8 cellular contexts compared by ENCODE assay signal in the genomic region with DNA sequence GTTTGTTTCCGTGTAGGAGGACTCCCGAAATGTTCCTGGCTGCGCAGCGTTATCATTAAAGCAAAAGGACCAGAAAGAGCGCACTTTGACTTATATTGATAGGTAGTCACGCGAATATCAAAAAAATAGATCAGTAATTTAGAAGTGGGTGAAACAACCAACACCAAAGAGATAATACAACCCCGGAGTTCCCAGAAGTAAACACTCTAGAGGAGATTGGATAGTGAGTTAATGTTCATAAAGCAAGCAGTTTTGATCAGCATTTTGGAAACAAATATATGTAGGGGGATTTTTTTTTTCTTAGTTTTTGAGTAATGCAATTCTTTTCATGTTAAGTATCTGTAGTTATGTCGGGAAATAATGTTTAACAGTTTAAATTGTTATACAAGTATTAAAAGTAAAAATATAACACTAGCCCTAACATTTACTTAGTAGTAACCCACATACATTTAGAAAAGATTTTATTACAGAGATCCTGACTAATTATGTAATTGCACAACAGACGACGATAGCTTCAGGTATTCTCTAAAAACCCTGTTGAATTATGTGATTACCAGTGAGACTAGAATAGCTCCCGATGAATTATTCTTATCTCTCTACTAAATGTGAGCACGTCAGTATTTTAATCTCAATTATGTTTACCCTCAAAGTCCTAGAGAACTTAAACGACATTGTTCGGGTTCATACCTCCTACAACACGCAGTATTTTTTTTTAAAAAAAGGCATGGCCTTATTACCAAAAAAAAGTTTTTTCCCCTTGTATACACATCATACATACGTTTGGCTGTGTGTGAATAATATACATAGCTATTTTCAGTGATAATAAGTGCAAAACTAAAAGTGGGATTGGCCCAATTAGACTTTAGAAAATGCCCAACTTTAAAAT. TPM values are rescaled to one million over a fixed set of nuclear protein-coding genes. Genes with fewer than 3 reads are reported as not detected.
DNase-seq lines count a peak whose midpoint lies in the region; ATAC-seq and TF ChIP-seq lines count a peak whose summit lies in the region.

No MANE protein-coding gene starts in this region.

- TF ChIP-seq CTCF in hepatocyte (IDR thresholded peaks at IDR 0.05; ENCODE audit: poor library complexity) (no peak), smooth muscle cell (IDR thresholded peaks at IDR 0.05; ENCODE audit: borderline replicate concordance, insufficient read depth, poor library complexity, severe bottlenecking) (no peak)

- H4K20me1 ChIP-seq in hepatocyte (ENCODE audit: insufficient read depth, poor library complexity, severe bottlenecking) (no peaks in the 10 kb centered on the region), smooth muscle cell (ENCODE audit: low read depth) (no peaks in the 10 kb centered on the region)

- H3K36me3 ChIP-seq in hepatocyte (replicated peaks; ENCODE audit: insufficient read depth, low read depth) = no peaks in the 10 kb centered on the region
- no peaks in the 10 kb centered on the region for H3K36me3 ChIP-seq in smooth muscle cell (ENCODE audit: low read depth)

- peak overlapping the region; percentile 69 for H2AFZ ChIP-seq in hepatocyte
- peak overlapping the region; percentile 85 for H2AFZ ChIP-seq in smooth muscle cell (ENCODE audit: low read depth)

- no peaks in the 10 kb centered on the region for H3K9me2 ChIP-seq in hepatocyte (replicated peaks; ENCODE audit: insufficient read depth)

- H3K9me3 Mint-ChIP-seq in activated T-helper 1 cell treated with anti-CD3 and anti-CD28 coated beads, Interleukin-12 subunit alpha, Interleukin-12 subunit beta, Interleukin-2, Interleukin-4 antibody, amounts not matched to agents 30 ng/mL and 10 ng/mL and 1 ng/mL, durations not matched to agents 14 hours and 24 hours and 36 hours = no peaks in the 10 kb centered on the region

- peak; percentile 9 for ATAC-seq in GM19035 (IDR thresholded peaks at IDR 0.05; ENCODE audit: unreplicated experiment)
- peak; percentile 1 for ATAC-seq in HG03521 (IDR thresholded peaks at IDR 0.05; ENCODE audit: unreplicated experiment)
- no peak for ATAC-seq in GM21825 (IDR thresholded peaks at IDR 0.05; ENCODE audit: unreplicated experiment)

- H3K27me3 ChIP-seq in hepatocyte (no peaks in the 10 kb centered on the region), smooth muscle cell (ENCODE audit: low read depth) (no peaks in the 10 kb centered on the region)

- peak overlapping the region; percentile 57 for H3K4me3 ChIP-seq in hepatocyte
- peak overlapping the region; percentile 67 for H3K4me3 ChIP-seq in smooth muscle cell

- H3K79me2 ChIP-seq in hepatocyte = peaks cover 24% of the 10 kb centered on the region
- no peaks in the 10 kb centered on the region for H3K79me2 ChIP-seq in smooth muscle cell (ENCODE audit: low read depth)

- no peak for DNase-seq in activated T-helper 1 cell treated with anti-CD3 and anti-CD28 coated beads, Interleukin-12 subunit alpha, Interleukin-12 subunit beta, Interleukin-2, Interleukin-4 antibody, amounts not matched to agents 30 ng/mL and 10 ng/mL and 1 ng/mL, durations not matched to agents 14 hours and 24 hours and 36 hours (ENCODE audit: low spot score)
- DNase-seq in hepatocyte (ENCODE audit: low spot score) (no peak), smooth muscle cell (lab: John Stamatoyannopoulos, UW; ENCODE audit: unreplicated experiment) (no peak), GF-D8 (lab: John Stamatoyannopoulos, UW) (no peak), COLO829 (ENCODE audit: low spot score) (no peak)

- H3K4me1 Mint-ChIP-seq in activated T-helper 1 cell treated with anti-CD3 and anti-CD28 coated beads, Interleukin-12 subunit alpha, Interleukin-12 subunit beta, Interleukin-2, Interleukin-4 antibody, amounts not matched to agents 30 ng/mL and 10 ng/mL and 1 ng/mL, durations not matched to agents 14 hours and 24 hours and 36 hours (ENCODE audit: low read depth) = peaks cover 19% of the 10 kb centered on the region

- peak overlapping the region; percentile 36 for H3K9ac ChIP-seq in smooth muscle cell (ENCODE audit: low read depth)

- intact Hi-C loops in activated T-helper 1 cell treated with anti-CD3 and anti-CD28 coated beads, Interleukin-12 subunit alpha, Interleukin-12 subunit beta, Interleukin-2, Interleukin-4 antibody, amounts not matched to agents 30 ng/mL and 10 ng/mL and 1 ng/mL, durations not matched to agents 14 hours and 24 hours and 36 hours (cut with micrococcal nuclease) = loop anchor here (2.0 to 10.0 kb wide), 4 partner anchors 25 to 1229 kb away; partner anchors contain the start of gene CCDC171

- peaks cover 3% of the 10 kb centered on the region for H3K36me3 Mint-ChIP-seq in activated T-helper 1 cell treated with anti-CD3 and anti-CD28 coated beads, Interleukin-12 subunit alpha, Interleukin-12 subunit beta, Interleukin-2, Interleukin-4 antibody, amounts not matched to agents 30 ng/mL and 10 ng/mL and 1 ng/mL, durations not matched to agents 14 hours and 24 hours and 36 hours (ENCODE audit: low read depth)

- H3K27ac ChIP-seq in hepatocyte (peak overlapping the region; percentile 95), smooth muscle cell (ENCODE audit: low read depth) (no peak overlapping the region)

- H3K9me3 ChIP-seq in hepatocyte (ENCODE audit: low read depth) (no peaks in the 10 kb centered on the region), smooth muscle cell (replicated peaks; ENCODE audit: low read depth) (no peaks in the 10 kb centered on the region)

- peak overlapping the region; percentile 72 for H3K27ac Mint-ChIP-seq in activated T-helper 1 cell treated with anti-CD3 and anti-CD28 coated beads, Interleukin-12 subunit alpha, Interleukin-12 subunit beta, Interleukin-2, Interleukin-4 antibody, amounts not matched to agents 30 ng/mL and 10 ng/mL and 1 ng/mL, durations not matched to agents 14 hours and 24 hours and 36 hours

- H3K4me2 ChIP-seq in hepatocyte (peak overlapping the region; percentile 92), smooth muscle cell (peak overlapping the region; percentile 86)

- peaks cover 53% of the 10 kb centered on the region for H3K27me3 Mint-ChIP-seq in activated T-helper 1 cell treated with anti-CD3 and anti-CD28 coated beads, Interleukin-12 subunit alpha, Interleukin-12 subunit beta, Interleukin-2, Interleukin-4 antibody, amounts not matched to agents 30 ng/mL and 10 ng/mL and 1 ng/mL, durations not matched to agents 14 hours and 24 hours and 36 hours (ENCODE audit: insufficient read depth)

- H3K4me3 Mint-ChIP-seq in activated T-helper 1 cell treated with anti-CD3 and anti-CD28 coated beads, Interleukin-12 subunit alpha, Interleukin-12 subunit beta, Interleukin-2, Interleukin-4 antibody, amounts not matched to agents 30 ng/mL and 10 ng/mL and 1 ng/mL, durations not matched to agents 14 hours and 24 hours and 36 hours = peak overlapping the region; percentile 82

- 24% methylated on average over 17 of the region's 17 CpGs for WGBS in hepatocyte (ENCODE audit: low lambda C conversion rate, missing lambda C conversion rate)
- 31% methylated on average over 17 of the region's 17 CpGs for WGBS in smooth muscle cell (ENCODE audit: low lambda C conversion rate)

- H3K4me1 ChIP-seq in hepatocyte (ENCODE audit: insufficient read depth) (no peaks in the 10 kb centered on the region), smooth muscle cell (ENCODE audit: low read depth) (no peaks in the 10 kb centered on the region)

- H3F3A ChIP-seq in smooth muscle cell (ENCODE audit: low read depth) = no peaks in the 10 kb centered on the region

RNA-seq across cellular contexts. Expression of gene NFIB, which starts 9.4 kb away (rescaled TPM):
- not detected in 2 replicates for total RNA-seq in activated T-helper 1 cell treated with anti-CD3 and anti-CD28 coated beads, Interleukin-12 subunit alpha, Interleukin-12 subunit beta, Interleukin-2, Interleukin-4 antibody, amounts not matched to agents 30 ng/mL and 10 ng/mL and 1 ng/mL, durations not matched to agents 14 hours and 24 hours and 36 hours
- total RNA-seq in hepatocyte = 22.8 and 27.3 TPM in 2 replicates
- 13.4 and 15.2 TPM in 2 replicates for polyA plus RNA-seq in hepatocyte
- 1.7 and 2.3 TPM in 2 replicates for total RNA-seq in smooth muscle cell
- 0.58 and 0.93 TPM in 2 replicates for polyA plus RNA-seq in smooth muscle cell
